21 cellular contexts compared by ENCODE assay signal in genomic region chr17:82151106-82151957, GRCh38. TPM values are rescaled to one million over a fixed set of nuclear protein-coding genes. Genes with fewer than 3 reads are reported as not detected.
DNase-seq lines count a peak whose midpoint lies in the region; ATAC-seq, FAIRE-seq and TF ChIP-seq lines count a peak whose summit lies in the region.
"Had no signal": no experiment of that assay in that cellular context is flagged by ENCODE, and none has a peak within 500 bp of the region (broad histone marks: within the 10 kb centered on the region; RNA-seq: fewer than 3 reads in every experiment).

No MANE protein-coding gene starts in this region.

- in situ Hi-C loops in HepG2 (cut with HindIII; ENCODE audit: extremely low pct_ligation_motif_present, low pct_unique_long_range_greater_than_20kb) = no loop called here

- peaks cover 7% of the 10 kb centered on the region; the same call in 1 of the 2 replicates for H3K4me1 ChIP-seq in HepG2 (ENCODE audit: insufficient read depth, low read length)
- H3K4me1 ChIP-seq in right lobe of liver = peaks cover 0 to 26% (median 12%) of the 10 kb centered on the region in 4 donors
- H3K4me1 ChIP-seq in esophagus squamous epithelium = peaks cover 0 to 36% (median 17%) of the 10 kb centered on the region in 3 donors
- H3K4me1 ChIP-seq in psoas muscle = peaks cover 12% of the 10 kb centered on the region
- H3K4me1 ChIP-seq in vagina = peaks cover 22% of the 10 kb centered on the region
- H3K4me1 ChIP-seq: A549, BE2C had no signal

- H3K36me3 ChIP-seq in HepG2 (replicated peaks in 1 of 2; ENCODE audit: control insufficient read depth in 1 of 2, insufficient read depth in 2 of 2, low read length in 2 of 2) (no peaks in the 10 kb centered on the region; a peak in 3 of 5 replicates), right lobe of liver (no peaks in the 10 kb centered on the region), esophagus squamous epithelium (peaks cover 0 to 2% (median 0%) of the 10 kb centered on the region in 3 donors), psoas muscle (ENCODE audit: insufficient read depth in 1 of 2, low read depth in 1 of 2) (no peaks in the 10 kb centered on the region), vagina (no peaks in the 10 kb centered on the region)
- H3K36me3 ChIP-seq: BE2C had no signal

- intact Hi-C loops in HepG2 (cut with micrococcal nuclease; ENCODE audit: unreplicated experiment) (loop anchor here (5.0 kb wide), 2 partner anchors 114 to 129 kb away; partner anchors contain the start of genes CENPX, DCXR and LRRC45), right lobe of liver (cut with DNase I) (loop anchor here in 1 of 2 donors (5.0 kb wide), 1 partner anchor 34 kb away; no protein-coding TSS in a partner anchor), esophagus squamous epithelium (cut with DNase I) (loop anchor here (10.0 kb wide), 1 partner anchor 197 kb away; no protein-coding TSS in a partner anchor), psoas muscle (cut with DNase I) (loop anchor here (5.0 kb wide), 2 partner anchors 44 to 189 kb away; partner anchors contain the start of gene NOTUM (in 2 of the 2)), vagina (cut with DNase I) (loop anchor here (5.0 to 10.0 kb wide), 2 partner anchors 119 to 197 kb away; partner anchors contain the start of gene RAC3)

- TF ChIP-seq CTCF in HepG2 (CRISPR knock-in tag; IDR thresholded peaks at IDR 0.05) = no peak
- TF ChIP-seq CTCF in right lobe of liver (IDR thresholded peaks at IDR 0.05) = no peak
- no peak for TF ChIP-seq CTCF in esophagus squamous epithelium (IDR thresholded peaks at IDR 0.05)
- TF ChIP-seq CTCF in psoas muscle (IDR thresholded peaks at IDR 0.05) = no peak
- TF ChIP-seq CTCF in vagina (IDR thresholded peaks at IDR 0.05) = no peak

- H3K27me3 ChIP-seq in HepG2 (ENCODE audit: control insufficient read depth in 1 of 2, insufficient read depth in 2 of 2, low read length in 2 of 2) (no peaks in the 10 kb centered on the region), right lobe of liver (no peaks in the 10 kb centered on the region), esophagus squamous epithelium (no peaks in the 10 kb centered on the region), psoas muscle (ENCODE audit: insufficient read depth in 3 of 3, low read length in 2 of 3) (no peaks in the 10 kb centered on the region), vagina (no peaks in the 10 kb centered on the region)
- H3K27me3 ChIP-seq: BE2C had no signal

- TF ChIP-seq EP300 in HepG2 (IDR thresholded peaks at IDR 0.05; ENCODE audit: low read depth in 2 of 2, low read length in 2 of 2) = no peak
- TF ChIP-seq EP300 in HepG2 (CRISPR knock-in tag; IDR thresholded peaks at IDR 0.05; ENCODE audit: borderline replicate concordance) = no peak

- no peak for TF ChIP-seq RAD21 in HepG2 (CRISPR knock-in tag; IDR thresholded peaks at IDR 0.05)

- H3K27ac ChIP-seq in HepG2 (ENCODE audit: extremely low read length, insufficient read depth, low read length) = no peak overlapping the region
- H3K27ac ChIP-seq in right lobe of liver = peak overlapping the region in 1 of 3 donors; percentile 74
- peak overlapping the region in 3 of 4 donors; percentile 47 to 81 (median 75) for H3K27ac ChIP-seq in esophagus squamous epithelium
- H3K27ac ChIP-seq in psoas muscle = peak overlapping the region; percentile 36
- peak overlapping the region; percentile 66 for H3K27ac ChIP-seq in vagina
- H3K27ac ChIP-seq: A549, GM23248, PC-9, SK-N-MC had no signal

- H3K79me2 ChIP-seq in HepG2 (ENCODE audit: insufficient read depth, low read length) = no peaks in the 10 kb centered on the region

- H3K9me3 ChIP-seq in HepG2 (ENCODE audit: low read length) (no peaks in the 10 kb centered on the region), right lobe of liver (no peaks in the 10 kb centered on the region), esophagus squamous epithelium (no peaks in the 10 kb centered on the region), psoas muscle (no peaks in the 10 kb centered on the region), vagina (no peaks in the 10 kb centered on the region)
- H3K9me3 ChIP-seq: A549, BE2C had no signal

- TF ChIP-seq POLR2A in HepG2 (IDR thresholded peaks at IDR 0.05; ENCODE audit: insufficient read depth in 1 of 2, low read depth in 2 of 2, low read length in 2 of 2) = no peak
- no peak for TF ChIP-seq POLR2A in right lobe of liver (IDR thresholded peaks at IDR 0.05)
- TF ChIP-seq POLR2A in esophagus squamous epithelium (IDR thresholded peaks at IDR 0.05) = no peak
- no peak for TF ChIP-seq POLR2A in vagina (IDR thresholded peaks at IDR 0.05)

- no peaks in the 10 kb centered on the region for H4K20me1 ChIP-seq in HepG2 (ENCODE audit: insufficient read depth, low read length)

- FAIRE-seq in HepG2 (lab: Jason Lieb, UNC) = no peak
- FAIRE-seq: A549 had no signal

- POLR2A ChIA-PET in HepG2 (lab: Yijun Ruan, JAX) = interaction anchor here (1.2 kb wide), 1 partner anchor 53 kb away, joined by 4 read pairs; no protein-coding TSS in a partner anchor

- no TSS peak for BruUV-seq in HepG2 (replicated peaks; lab: Mats Ljungman, UMichigan)

- H3K4me2 ChIP-seq in HepG2 (ENCODE audit: low read depth, low read length) = no peak overlapping the region
- H3K4me2 ChIP-seq: A549, PC-9 had no signal

- H3K4me3 ChIP-seq in HepG2 (replicated peaks in 1 of 3; ENCODE audit: insufficient read depth in 1 of 3, low read depth in 2 of 3, low read length in 3 of 3) = no peak overlapping the region
- no peak overlapping the region for H3K4me3 ChIP-seq in right lobe of liver
- no peak overlapping the region for H3K4me3 ChIP-seq in esophagus squamous epithelium
- no peak overlapping the region for H3K4me3 ChIP-seq in psoas muscle
- H3K4me3 ChIP-seq in vagina = no peak overlapping the region
- H3K4me3 ChIP-seq: A549, GM23248, PC-9, SK-N-MC had no signal

- no peak overlapping the region for H2AFZ ChIP-seq in HepG2 (ENCODE audit: low read length)
- H2AFZ ChIP-seq: GM23248, PC-9 had no signal

- no peak overlapping the region for H3K9ac ChIP-seq in HepG2 (ENCODE audit: insufficient read depth, low read depth, low read length)
- H3K9ac ChIP-seq: GM23248 had no signal

- CTCF ChIA-PET in HepG2 (lab: Yijun Ruan, JAX; ENCODE audit: low intra/inter-chr PET ratio, low total read pairs) = no interaction called here

- DNase-seq in HepG2 (ENCODE audit: low spot score) (no peak), right lobe of liver (no peak), esophagus squamous epithelium (lab: John Stamatoyannopoulos, UW) (no peak), psoas muscle (no peak), vagina (ENCODE audit: extremely low spot score in 2 of 2) (no peak), NCI-H446 (lab: John Stamatoyannopoulos, UW) (no peak), KG1 (lab: John Stamatoyannopoulos, UW) (no peak)
- DNase-seq: BE2C; CD4-positive, CD25-positive, alpha-beta regulatory T cell; DMS79; GM23248; H9; HFFc6; NCI-H1694 treated with DMSO at 0.1 percent for 48 hours; NCI-H748 treated with DMSO at 0.1 percent for 48 hours; PC-9; RPMI8226; SHP77 treated with DMSO at 0.1 percent for 48 hours had no signal

- 93% methylated on average over 15 of the region's 22 CpGs for WGBS in HepG2 (ENCODE audit: low lambda C conversion rate)
- 93% methylated on average over 8 of the region's 22 CpGs for WGBS in right lobe of liver (ENCODE audit: insufficient coverage, low coverage, low lambda C conversion rate, missing lambda C conversion rate)
- WGBS in esophagus squamous epithelium, 2 donors = 85 to 95% methylated on average over 4 to 6 of the region's 22 CpGs
- WGBS in psoas muscle, 3 donors = 88 to 92% (median 91%) methylated on average over 19 to 22 of the region's 22 CpGs

- ATAC-seq in HepG2 (no peak), right lobe of liver (no peak), psoas muscle (no peak), HG02642 (IDR thresholded peaks at IDR 0.05; ENCODE audit: poor library complexity, unreplicated experiment) (no peak)
- ATAC-seq: A549 had no signal

TF ChIP-seq in HepG2, 621 proteins besides CTCF, POLR2A, EP300 and RAD21:
- TF ChIP-seq SMARCC2 (IDR thresholded peaks at IDR 0.05) = no peak
- TF ChIP-seq HNRNPL (IDR thresholded peaks at IDR 0.05; ENCODE audit: low read depth, low read length) = peak; percentile 78; the same call in 1 of the 2 replicates

RNA-seq across cellular contexts. Expression of gene FASN, which starts 53.3 kb away (rescaled TPM):
- total RNA-seq in HepG2 (2016; rRNA removed; fragmentation: Illumina TruSeq; extraction: Trizol) (101 and 192 TPM in 2 replicates), right lobe of liver (100 to 1,000 TPM in 4 of 6 experiments, 10 to 100 TPM in 2; 76.5 to 290 (median 217) TPM), esophagus squamous epithelium (100 to 1,000 TPM in 2 of 4 donors, 10 to 100 TPM in 2; 72.8 to 302 (median 143) TPM), psoas muscle (10 to 100 TPM; 17.2 to 37.3 (median 23.4) TPM), vagina (127 TPM)
- total RNA-seq in HepG2 (2016; cell fraction: cytosol; rRNA removed; fragmentation: Illumina TruSeq; extraction: Trizol; ENCODE audit: low read depth) = 28.4 and 29.9 TPM in 2 replicates
- total RNA-seq in HepG2 (2016; cell fraction: insoluble cytoplasmic fraction; rRNA removed; fragmentation: Illumina TruSeq; extraction: Trizol) = 118 and 157 TPM in 2 replicates
- 63.2 and 68.3 TPM in 2 replicates for total RNA-seq in HepG2 (2016; cell fraction: membrane; rRNA removed; fragmentation: Illumina TruSeq; extraction: Trizol)
- 147 and 173 TPM in 2 replicates for total RNA-seq in HepG2 (2016; cell fraction: nucleus; rRNA removed; fragmentation: Illumina TruSeq; extraction: Trizol)
- polyA plus RNA-seq in HepG2 (2011; rRNA removed) (51.7 and 92.4 TPM in 2 replicates), psoas muscle (10 to 100 TPM in 2 of 3 donors, 1 to 10 TPM in 1; 8.9 to 26.5 (median 12.0) TPM)
- polyA plus RNA-seq in HepG2 (2011; cell fraction: cytosol; rRNA removed) = 62.2 and 67.6 TPM in 2 replicates
- polyA plus RNA-seq in HepG2 (2011; cell fraction: nucleus; rRNA removed) = 516 and 545 TPM in 2 replicates
- 163 and 245 TPM in 2 replicates for polyA plus RNA-seq in HepG2 (2012)
- polyA plus RNA-seq in HepG2 (2016; cell fraction: cytosol; fragmentation: Illumina TruSeq; extraction: Trizol; ENCODE audit: low read depth) = 24.8 and 25.4 TPM in 2 replicates
- 209 and 303 TPM in 2 replicates for polyA plus RNA-seq in HepG2 (2016; cell fraction: insoluble cytoplasmic fraction; fragmentation: Illumina TruSeq; extraction: Trizol; ENCODE audit: low read depth)
- polyA plus RNA-seq in HepG2 (2016; cell fraction: membrane; fragmentation: Illumina TruSeq; extraction: Trizol; ENCODE audit: low read depth) = 52.3 and 61.0 TPM in 2 replicates
- polyA plus RNA-seq in HepG2 (2016; cell fraction: nucleus; fragmentation: Illumina TruSeq; extraction: Trizol; ENCODE audit: insufficient read depth, low read depth) = 501 and 529 TPM in 2 replicates
- 35.6 and 241 TPM in 2 replicates for polyA minus RNA-seq in HepG2 (2011; rRNA and poly(A)+ RNA removed; ENCODE audit: low replicate concordance)
- polyA minus RNA-seq in HepG2 (2011; cell fraction: cytosol; rRNA and poly(A)+ RNA removed) = 226 and 344 TPM in 2 replicates
- 97.7 and 151 TPM in 2 replicates for polyA minus RNA-seq in HepG2 (2011; cell fraction: nucleus; rRNA and poly(A)+ RNA removed)
